In the genomic region with DNA sequence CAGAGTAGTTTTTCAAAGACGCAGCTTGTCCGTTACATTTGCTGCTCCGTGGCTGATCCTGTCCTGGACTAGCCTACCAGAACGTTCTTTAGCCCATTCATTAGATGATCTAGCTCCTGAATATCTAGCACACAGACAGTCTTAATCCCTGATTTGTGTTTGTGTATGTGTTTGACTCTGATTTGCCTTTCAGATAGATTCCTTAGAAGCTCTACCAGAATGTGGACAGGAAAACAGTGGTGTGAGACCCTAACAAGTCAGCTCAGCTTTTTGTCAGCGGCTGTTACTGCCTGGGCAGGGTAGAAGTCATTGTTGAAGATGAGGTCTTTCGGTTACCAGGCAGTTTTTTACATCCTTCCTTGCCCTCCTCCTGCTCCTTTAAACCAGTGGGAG, we compare ENCODE assay signal across 8 cellular contexts.
A peak's percentile ranks its signal among the peaks of the same experiment; 100 is the strongest.
DNase-seq lines count a peak whose midpoint lies in the region; ATAC-seq and TF ChIP-seq lines count a peak whose summit lies in the region.

No MANE protein-coding gene starts in this region.

- H3K9me3 ChIP-seq in Loucy (ENCODE audit: insufficient read depth, low read depth, low read length) (no peaks in the 10 kb centered on the region), spleen (no peaks in the 10 kb centered on the region)

- no peak for DNase-seq in CD14-positive monocyte (ENCODE audit: low spot score)
- peak; percentile 25 for DNase-seq in fibroblast of the aortic adventitia (ENCODE audit: low read depth)
- no peak for DNase-seq in spleen
- DNase-seq in glomerular visceral epithelial cell (ENCODE audit: extremely low spot score): no peak
- DNase-seq in OCI-M2 (lab: John Stamatoyannopoulos, UW; ENCODE audit: unreplicated experiment): no peak
- no peak for DNase-seq in NCI-H1417 treated with DMSO at 0.1 percent for 48 hours (lab: John Stamatoyannopoulos, UW)

- H3K27ac ChIP-seq in spleen: peak overlapping the region; percentile 45 to 91 (median 86)

- WGBS in spleen, 5 donors: 22 to 33% (median 26%) methylated on average over 6 of the region's 6 CpGs

- H3K4me1 ChIP-seq in Loucy (ENCODE audit: insufficient read depth, low read length, poor library complexity, severe bottlenecking) (peaks cover 54% of the 10 kb centered on the region), spleen (peaks cover 37 to 70% (median 55%) of the 10 kb centered on the region in 6 donors)

- H3K36me3 Mint-ChIP-seq in CD14-positive monocyte: no peaks in the 10 kb centered on the region

- intact Hi-C loops in CD14-positive monocyte (cut with micrococcal nuclease) (no loop called here), spleen (cut with DNase I; ENCODE audit: low total_unique reads) (no loop called here)

- H3K36me3 ChIP-seq in Loucy (ENCODE audit: insufficient read depth, low read length) (no peaks in the 10 kb centered on the region), spleen (no peaks in the 10 kb centered on the region)

- H3K27me3 ChIP-seq in Loucy (ENCODE audit: insufficient read depth, low read length, poor library complexity, severe bottlenecking) (no peaks in the 10 kb centered on the region), spleen (replicated peaks in 1 of 7) (no peaks in the 10 kb centered on the region)

- H4K20me1 ChIP-seq in Loucy (ENCODE audit: insufficient read depth, low read length, poor library complexity, severe bottlenecking): no peaks in the 10 kb centered on the region

- H3K27me3 Mint-ChIP-seq in CD14-positive monocyte (ENCODE audit: low read depth in 3 of 3): peaks cover 0 to 2% (median 0%) of the 10 kb centered on the region in 3 donors

- TF ChIP-seq CTCF in CD14-positive monocyte (IDR thresholded peaks at IDR 0.05): no peak
- TF ChIP-seq CTCF in Loucy (conservative IDR thresholded peaks at IDR 0.05; ENCODE audit: low read length): no peak
- no peak for TF ChIP-seq CTCF in fibroblast of the aortic adventitia (IDR thresholded peaks at IDR 0.05; ENCODE audit: insufficient read depth, low read length)
- no peak for TF ChIP-seq CTCF in spleen (IDR thresholded peaks at IDR 0.05 in 8 of 11, conservative IDR thresholded peaks at IDR 0.05 in 3 of 11)

- no peaks in the 10 kb centered on the region for H3K9me2 ChIP-seq in Loucy (replicated peaks; ENCODE audit: low read depth, low read length)

- H3K9me3 Mint-ChIP-seq in CD14-positive monocyte: peaks cover 0 to 1% (median 0%) of the 10 kb centered on the region in 7 donors

- H3K9ac ChIP-seq in Loucy (ENCODE audit: low read depth, low read length, poor library complexity, severe bottlenecking): peak overlapping the region; percentile 42

- peak overlapping the region; percentile 72 for H3K4me3 ChIP-seq in Loucy (ENCODE audit: low read length, poor library complexity, severe bottlenecking)
- peak overlapping the region; percentile 14 for H3K4me3 ChIP-seq in fibroblast of the aortic adventitia (ENCODE audit: low read depth, low read length)
- peak overlapping the region in 5 of 8 donors; percentile 20 to 64 (median 34) for H3K4me3 ChIP-seq in spleen

- H2AFZ ChIP-seq in Loucy (ENCODE audit: low read length): peak overlapping the region; percentile 62

- no peaks in the 10 kb centered on the region for H3K79me2 ChIP-seq in Loucy (ENCODE audit: insufficient read depth, low read length)

- H3K4me1 Mint-ChIP-seq in CD14-positive monocyte: peaks cover 52% of the 10 kb centered on the region

- peak overlapping the region; percentile 68 to 90 (median 88) for H3K27ac Mint-ChIP-seq in CD14-positive monocyte

- peaks cover 7% of the 10 kb centered on the region for H3F3A ChIP-seq in Loucy (ENCODE audit: low read depth)

- TF ChIP-seq POLR2A in spleen (IDR thresholded peaks at IDR 0.05): no peak

- ATAC-seq in GM21528 (IDR thresholded peaks at IDR 0.05; ENCODE audit: low FRiP score, unreplicated experiment): peak; percentile 48

- H3K4me2 ChIP-seq in Loucy (ENCODE audit: low read depth, low read length, poor library complexity, severe bottlenecking): peak overlapping the region; percentile 99

- peak overlapping the region; percentile 77 to 90 for H3K4me3 Mint-ChIP-seq in CD14-positive monocyte

Comparison
In these comparisons a context has a peak if more than half of its experiments do, and no peak if none do; other contexts are left out.
1. H3K4me3 ChIP-seq: peak in every context shown above with its lines; median percentile 72 in Loucy; 34 in spleen; 14 in fibroblast of the aortic adventitia.